ENCODE assay signal across 8 cellular contexts in genomic region chr13:36420437-36420891, GRCh38. TPM values are rescaled to one million over a fixed set of nuclear protein-coding genes. Genes with fewer than 3 reads are reported as not detected.
DNase-seq lines count a peak whose midpoint lies in the region; ATAC-seq and TF ChIP-seq lines count a peak whose summit lies in the region.

No MANE protein-coding gene starts in this region.

- peak; percentile 66 to 74 for DNase-seq in Caco-2
- peak; percentile 56 for DNase-seq in NCI-H82 treated with DMSO at 0.1 percent for 48 hours (lab: John Stamatoyannopoulos, UW; ENCODE audit: unreplicated experiment)
- DNase-seq in activated CD4-positive, alpha-beta memory T cell treated with anti-CD3 and anti-CD28 coated beads for 36 hours, result peak; percentile 79
- peak; percentile 15 for DNase-seq in effector CD8-positive, alpha-beta T cell (lab: John Stamatoyannopoulos, UW)
- DNase-seq in mesothelial cell of epicardium (ENCODE audit: low spot score in 2 of 2, unreplicated experiment in 2 of 2), result peak; percentile 48 to 83
- peak; percentile 40 to 72 for DNase-seq in stimulated activated effector memory CD8-positive, alpha-beta T cell treated with anti-CD3 and anti-CD28 coated beads, Interleukin-12 subunit alpha, Interleukin-12 subunit beta, amount 100 ng/mL, for 72 hours (ENCODE audit: low spot score in 2 of 2)

- H3K4me1 ChIP-seq in Caco-2, result no peaks in the 10 kb centered on the region

- H3K4me3 Mint-ChIP-seq in Caco-2 (ENCODE audit: unreplicated experiment) (no peak overlapping the region), mesothelial cell of epicardium (peak overlapping the region; percentile 23)
- no peak overlapping the region for H3K4me3 Mint-ChIP-seq in activated CD4-positive, alpha-beta memory T cell treated with anti-CD3 and anti-CD28 coated beads for 36 hours
- H3K4me3 Mint-ChIP-seq in stimulated activated effector memory CD8-positive, alpha-beta T cell treated with anti-CD3 and anti-CD28 coated beads, Interleukin-12 subunit alpha, Interleukin-12 subunit beta, amount 100 ng/mL, for 72 hours, result no peak overlapping the region

- CTCF ChIA-PET in Caco-2 (lab: Charles Lee), result no interaction called here
- CTCF ChIA-PET in activated CD4-positive, alpha-beta memory T cell treated with anti-CD3 and anti-CD28 coated beads for 36 hours (lab: Charles Lee), result interaction anchor here (1.0 to 3.9 kb wide), 8 partner anchors 19 to 385 kb away, joined by 3 to 33 read pairs (median 4); no protein-coding TSS in a partner anchor

- H3K9me3 Mint-ChIP-seq in Caco-2 (ENCODE audit: unreplicated experiment) (peaks cover 9% of the 10 kb centered on the region), mesothelial cell of epicardium (peaks cover 18% of the 10 kb centered on the region)
- H3K9me3 Mint-ChIP-seq in activated CD4-positive, alpha-beta memory T cell treated with anti-CD3 and anti-CD28 coated beads for 36 hours, result peaks cover 4% of the 10 kb centered on the region
- peaks cover 6% of the 10 kb centered on the region for H3K9me3 Mint-ChIP-seq in stimulated activated effector memory CD8-positive, alpha-beta T cell treated with anti-CD3 and anti-CD28 coated beads, Interleukin-12 subunit alpha, Interleukin-12 subunit beta, amount 100 ng/mL, for 72 hours

- H3K4me1 Mint-ChIP-seq in Caco-2 (ENCODE audit: low read depth, unreplicated experiment) (peaks cover 6% of the 10 kb centered on the region), mesothelial cell of epicardium (peaks cover 17% of the 10 kb centered on the region)
- H3K4me1 Mint-ChIP-seq in activated CD4-positive, alpha-beta memory T cell treated with anti-CD3 and anti-CD28 coated beads for 36 hours (ENCODE audit: low read depth), result peaks cover 21% of the 10 kb centered on the region
- peaks cover 6% of the 10 kb centered on the region for H3K4me1 Mint-ChIP-seq in stimulated activated effector memory CD8-positive, alpha-beta T cell treated with anti-CD3 and anti-CD28 coated beads, Interleukin-12 subunit alpha, Interleukin-12 subunit beta, amount 100 ng/mL, for 72 hours

- intact Hi-C loops in Caco-2 (cut with micrococcal nuclease; ENCODE audit: unreplicated experiment), result loop anchor here (1.0 to 2.0 kb wide), 4 partner anchors 54 to 560 kb away; no protein-coding TSS in a partner anchor
- intact Hi-C loops in activated CD4-positive, alpha-beta memory T cell treated with anti-CD3 and anti-CD28 coated beads for 36 hours (cut with micrococcal nuclease), result loop anchor here (1.0 to 5.0 kb wide), 3 partner anchors 138 to 561 kb away; no protein-coding TSS in a partner anchor

- H3K36me3 ChIP-seq in Caco-2 (ENCODE audit: control insufficient read depth, insufficient read depth, low read length), result no peaks in the 10 kb centered on the region

- no peaks in the 10 kb centered on the region for H3K36me3 Mint-ChIP-seq in Caco-2 (ENCODE audit: insufficient read depth, unreplicated experiment)
- no peaks in the 10 kb centered on the region for H3K36me3 Mint-ChIP-seq in activated CD4-positive, alpha-beta memory T cell treated with anti-CD3 and anti-CD28 coated beads for 36 hours
- H3K36me3 Mint-ChIP-seq in mesothelial cell of epicardium, result no peaks in the 10 kb centered on the region
- H3K36me3 Mint-ChIP-seq in stimulated activated effector memory CD8-positive, alpha-beta T cell treated with anti-CD3 and anti-CD28 coated beads, Interleukin-12 subunit alpha, Interleukin-12 subunit beta, amount 100 ng/mL, for 72 hours, result no peaks in the 10 kb centered on the region

- peak; percentile 82 for ATAC-seq in GM19455 (IDR thresholded peaks at IDR 0.05; ENCODE audit: unreplicated experiment)
- peak; percentile 89 for ATAC-seq in HG03521 (IDR thresholded peaks at IDR 0.05; ENCODE audit: unreplicated experiment)
- ATAC-seq in stimulated activated effector memory CD8-positive, alpha-beta T cell treated with anti-CD3 and anti-CD28 coated beads, Interleukin-12 subunit alpha, Interleukin-12 subunit beta, amount 100 ng/mL, for 72 hours, result peak; percentile 79

- BruUV-seq in Caco-2 (replicated peaks; lab: Mats Ljungman, UMichigan), result no TSS peak

- no peak overlapping the region for H3K4me3 ChIP-seq in Caco-2 (ENCODE audit: low read depth, low read length)

- TF ChIP-seq CTCF in Caco-2 (IDR thresholded peaks at IDR 0.05; ENCODE audit: insufficient read depth in 1 of 2, low read depth in 1 of 2, low read length in 1 of 2, severe bottlenecking in 1 of 2, unreplicated experiment in 1 of 2) (peak; percentile 74 to 84), mesothelial cell of epicardium (IDR thresholded peaks at IDR 0.05; ENCODE audit: unreplicated experiment) (peak; percentile 90)

- H3K27me3 Mint-ChIP-seq in Caco-2 (ENCODE audit: insufficient read depth, unreplicated experiment) (no peaks in the 10 kb centered on the region), mesothelial cell of epicardium (ENCODE audit: low read depth) (peaks cover 10% of the 10 kb centered on the region)
- H3K27me3 Mint-ChIP-seq in activated CD4-positive, alpha-beta memory T cell treated with anti-CD3 and anti-CD28 coated beads for 36 hours, result peaks cover 43% of the 10 kb centered on the region

- H3K27me3 ChIP-seq in Caco-2 (replicated peaks; ENCODE audit: control insufficient read depth, insufficient read depth, low read length), result no peaks in the 10 kb centered on the region

- H3K27ac Mint-ChIP-seq in Caco-2 (ENCODE audit: unreplicated experiment) (no peak overlapping the region), mesothelial cell of epicardium (no peak overlapping the region)
- H3K27ac Mint-ChIP-seq in activated CD4-positive, alpha-beta memory T cell treated with anti-CD3 and anti-CD28 coated beads for 36 hours, result peak overlapping the region; percentile 21
- no peak overlapping the region for H3K27ac Mint-ChIP-seq in stimulated activated effector memory CD8-positive, alpha-beta T cell treated with anti-CD3 and anti-CD28 coated beads, Interleukin-12 subunit alpha, Interleukin-12 subunit beta, amount 100 ng/mL, for 72 hours

- H3K9me3 ChIP-seq in Caco-2, result no peaks in the 10 kb centered on the region

- POLR2A ChIA-PET in Caco-2 (lab: Charles Lee), result no interaction called here
- POLR2A ChIA-PET in activated CD4-positive, alpha-beta memory T cell treated with anti-CD3 and anti-CD28 coated beads for 36 hours (lab: Charles Lee), result interaction anchor here (0.9 kb wide), 1 partner anchor 315 kb away, joined by 3 read pairs; no protein-coding TSS in a partner anchor

RNA-seq across cellular contexts. Expression of gene CCNA1, which starts 11.8 kb away (rescaled TPM):
- total RNA-seq in Caco-2 (2022) (not detected in 2 replicates), mesothelial cell of epicardium (0.16 to 0.20 TPM (median 0.18 TPM) in 3 replicates)
- total RNA-seq in activated CD4-positive, alpha-beta memory T cell treated with anti-CD3 and anti-CD28 coated beads for 36 hours, result under 1 TPM; 0.62 to 0.87 TPM

Comparison
In these comparisons a context has a peak if more than half of its experiments do, and no peak if none do; other contexts are left out.
1. DNase-seq: peak in every context shown above with its lines; median percentile 79 in activated CD4-positive, alpha-beta memory T cell treated with anti-CD3 and anti-CD28 coated beads for 36 hours; 70 in Caco-2; 66 in mesothelial cell of epicardium; 56 in NCI-H82 treated with DMSO at 0.1 percent for 48 hours; 56 in stimulated activated effector memory CD8-positive, alpha-beta T cell treated with anti-CD3 and anti-CD28 coated beads, Interleukin-12 subunit alpha, Interleukin-12 subunit beta, amount 100 ng/mL, for 72 hours; 15 in effector CD8-positive, alpha-beta T cell.